In the genomic region with DNA sequence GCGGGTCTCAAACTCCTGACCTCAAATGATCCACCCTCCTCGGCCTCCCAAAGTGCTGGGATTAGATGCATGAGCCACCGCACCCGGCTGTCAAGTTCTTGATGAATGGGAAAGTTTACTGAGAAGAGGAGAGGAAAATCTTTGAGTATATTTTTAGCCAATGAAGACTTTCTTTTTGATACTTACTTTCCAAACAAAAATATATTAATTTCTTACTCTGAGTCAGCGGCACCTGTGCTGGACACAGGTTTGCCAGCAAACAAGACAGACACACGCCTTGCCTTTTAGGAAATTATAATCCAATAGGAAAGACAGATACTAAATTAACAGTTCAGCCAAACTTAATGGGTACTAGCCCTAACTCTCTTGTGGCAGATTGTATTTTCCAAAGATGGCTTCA, we compare ENCODE assay signal across 1 cellular context.
TF ChIP-seq lines count a peak whose summit lies in the region.

No MANE protein-coding gene starts in this region.

TF ChIP-seq in GM12878, 131 proteins besides CTCF, POLR2A, EP300 and RAD21 (continued from another document):
- TF ChIP-seq, protein P1, sequence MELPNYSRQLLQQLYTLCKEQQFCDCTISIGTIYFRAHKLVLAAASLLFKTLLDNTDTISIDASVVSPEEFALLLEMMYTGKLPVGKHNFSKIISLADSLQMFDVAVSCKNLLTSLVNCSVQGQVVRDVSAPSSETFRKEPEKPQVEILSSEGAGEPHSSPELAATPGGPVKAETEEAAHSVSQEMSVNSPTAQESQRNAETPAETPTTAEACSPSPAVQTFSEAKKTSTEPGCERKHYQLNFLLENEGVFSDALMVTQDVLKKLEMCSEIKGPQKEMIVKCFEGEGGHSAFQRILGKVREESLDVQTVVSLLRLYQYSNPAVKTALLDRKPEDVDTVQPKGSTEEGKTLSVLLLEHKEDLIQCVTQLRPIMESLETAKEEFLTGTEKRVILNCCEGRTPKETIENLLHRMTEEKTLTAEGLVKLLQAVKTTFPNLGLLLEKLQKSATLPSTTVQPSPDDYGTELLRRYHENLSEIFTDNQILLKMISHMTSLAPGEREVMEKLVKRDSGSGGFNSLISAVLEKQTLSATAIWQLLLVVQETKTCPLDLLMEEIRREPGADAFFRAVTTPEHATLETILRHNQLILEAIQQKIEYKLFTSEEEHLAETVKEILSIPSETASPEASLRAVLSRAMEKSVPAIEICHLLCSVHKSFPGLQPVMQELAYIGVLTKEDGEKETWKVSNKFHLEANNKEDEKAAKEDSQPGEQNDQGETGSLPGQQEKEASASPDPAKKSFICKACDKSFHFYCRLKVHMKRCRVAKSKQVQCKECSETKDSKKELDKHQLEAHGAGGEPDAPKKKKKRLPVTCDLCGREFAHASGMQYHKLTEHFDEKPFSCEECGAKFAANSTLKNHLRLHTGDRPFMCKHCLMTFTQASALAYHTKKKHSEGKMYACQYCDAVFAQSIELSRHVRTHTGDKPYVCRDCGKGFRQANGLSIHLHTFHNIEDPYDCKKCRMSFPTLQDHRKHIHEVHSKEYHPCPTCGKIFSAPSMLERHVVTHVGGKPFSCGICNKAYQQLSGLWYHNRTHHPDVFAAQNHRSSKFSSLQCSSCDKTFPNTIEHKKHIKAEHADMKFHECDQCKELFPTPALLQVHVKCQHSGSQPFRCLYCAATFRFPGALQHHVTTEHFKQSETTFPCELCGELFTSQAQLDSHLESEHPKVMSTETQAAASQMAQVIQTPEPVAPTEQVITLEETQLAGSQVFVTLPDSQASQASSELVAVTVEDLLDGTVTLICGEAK (IDR thresholded peaks at IDR 0.05; ENCODE audit: borderline replicate concordance): no peak
- TF ChIP-seq ZBED1 (IDR thresholded peaks at IDR 0.05; ENCODE audit: borderline replicate concordance) (0 out of 2 replicates have a peak, but pooled peaks have one; percentile 32), ATF2 (IDR thresholded peaks at IDR 0.05; ENCODE audit: low read length) (0 out of 2 replicates have a peak, but pooled peaks have one; percentile 22), IKZF2 (IDR thresholded peaks at IDR 0.05) (no peak), FOXM1 (IDR thresholded peaks at IDR 0.05; ENCODE audit: low read depth, low read length) (peak; percentile 79; the same call in 1 of the 2 replicates), NFIC (IDR thresholded peaks at IDR 0.05; ENCODE audit: low read depth, low read length) (peak; percentile 82), JUNB (IDR thresholded peaks at IDR 0.05) (peak; percentile 67), PBX3 (IDR thresholded peaks at IDR 0.05; ENCODE audit: insufficient replicate concordance, low read depth, low read length) (no peak), ASH2L (IDR thresholded peaks at IDR 0.05; ENCODE audit: borderline replicate concordance, low read depth) (no peak), ATF7 (IDR thresholded peaks at IDR 0.05; ENCODE audit: low read depth) (no peak), MEF2A (IDR thresholded peaks at IDR 0.05; ENCODE audit: insufficient read depth, low read depth, low read length) (peak; percentile 71; the same call in 1 of the 2 replicates), GABPA (IDR thresholded peaks at IDR 0.05; ENCODE audit: low read depth) (no peak), KAT2A (conservative IDR thresholded peaks at IDR 0.05; ENCODE audit: control insufficient read depth, low read depth, low read length) (no peak), RUNX3 (IDR thresholded peaks at IDR 0.05; ENCODE audit: low read length) (peak; percentile 53; the same call in 1 of the 2 replicates), ZNF24 (IDR thresholded peaks at IDR 0.05) (no peak)
- TF ChIP-seq, protein P2, sequence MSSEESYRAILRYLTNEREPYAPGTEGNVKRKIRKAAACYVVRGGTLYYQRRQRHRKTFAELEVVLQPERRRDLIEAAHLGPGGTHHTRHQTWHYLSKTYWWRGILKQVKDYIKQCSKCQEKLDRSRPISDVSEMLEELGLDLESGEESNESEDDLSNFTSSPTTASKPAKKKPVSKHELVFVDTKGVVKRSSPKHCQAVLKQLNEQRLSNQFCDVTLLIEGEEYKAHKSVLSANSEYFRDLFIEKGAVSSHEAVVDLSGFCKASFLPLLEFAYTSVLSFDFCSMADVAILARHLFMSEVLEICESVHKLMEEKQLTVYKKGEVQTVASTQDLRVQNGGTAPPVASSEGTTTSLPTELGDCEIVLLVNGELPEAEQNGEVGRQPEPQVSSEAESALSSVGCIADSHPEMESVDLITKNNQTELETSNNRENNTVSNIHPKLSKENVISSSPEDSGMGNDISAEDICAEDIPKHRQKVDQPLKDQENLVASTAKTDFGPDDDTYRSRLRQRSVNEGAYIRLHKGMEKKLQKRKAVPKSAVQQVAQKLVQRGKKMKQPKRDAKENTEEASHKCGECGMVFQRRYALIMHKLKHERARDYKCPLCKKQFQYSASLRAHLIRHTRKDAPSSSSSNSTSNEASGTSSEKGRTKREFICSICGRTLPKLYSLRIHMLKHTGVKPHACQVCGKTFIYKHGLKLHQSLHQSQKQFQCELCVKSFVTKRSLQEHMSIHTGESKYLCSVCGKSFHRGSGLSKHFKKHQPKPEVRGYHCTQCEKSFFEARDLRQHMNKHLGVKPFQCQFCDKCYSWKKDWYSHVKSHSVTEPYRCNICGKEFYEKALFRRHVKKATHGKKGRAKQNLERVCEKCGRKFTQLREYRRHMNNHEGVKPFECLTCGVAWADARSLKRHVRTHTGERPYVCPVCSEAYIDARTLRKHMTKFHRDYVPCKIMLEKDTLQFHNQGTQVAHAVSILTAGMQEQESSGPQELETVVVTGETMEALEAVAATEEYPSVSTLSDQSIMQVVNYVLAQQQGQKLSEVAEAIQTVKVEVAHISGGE (CRISPR knock-in tag; IDR thresholded peaks at IDR 0.05): no peak
